In the genomic region with DNA sequence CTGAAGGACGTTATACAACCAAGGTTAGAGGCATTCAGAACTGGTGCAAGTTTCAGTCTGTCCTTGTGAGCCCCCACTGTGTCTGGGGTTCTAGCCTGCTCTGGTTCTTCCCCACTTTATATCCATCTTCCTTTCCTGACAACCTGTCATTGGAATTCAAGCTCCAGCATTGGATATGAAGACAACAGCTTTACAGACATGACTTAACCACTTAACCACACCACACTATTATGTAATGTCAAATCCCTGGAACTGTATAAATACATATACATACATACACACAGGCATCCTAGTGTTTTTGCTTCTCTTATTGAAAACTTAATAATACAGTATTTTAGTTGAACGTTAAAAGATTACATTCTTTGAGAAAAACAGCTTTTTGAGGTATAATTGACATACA, we compare ENCODE assay signal across 25 cellular contexts.
DNase-seq lines count a peak whose midpoint lies in the region; ATAC-seq and TF ChIP-seq lines count a peak whose summit lies in the region.
"Had no signal": no experiment of that assay in that cellular context is flagged by ENCODE, and none has a peak within 500 bp of the region (broad histone marks: within the 10 kb centered on the region; RNA-seq: fewer than 3 reads in every experiment).

No MANE protein-coding gene starts in this region.

- intact Hi-C loops in prostate gland (cut with DNase I), result no loop called here

- TF ChIP-seq CTCF in NB4 (IDR thresholded peaks at IDR 0.05; ENCODE audit: low read depth, low read length), result no peak
- no peak for TF ChIP-seq CTCF in epithelial cell of esophagus (IDR thresholded peaks at IDR 0.05; ENCODE audit: insufficient read depth, low read depth, low read length, missing control alignments)
- no peak for TF ChIP-seq CTCF in parathyroid adenoma (IDR thresholded peaks at IDR 0.05)
- TF ChIP-seq CTCF in prostate gland (IDR thresholded peaks at IDR 0.05), result no peak

- H3K27ac Mint-ChIP-seq in activated naive CD4-positive, alpha-beta T cell treated with anti-CD3 and anti-CD28 coated beads, Interleukin-2, amount 50 U/mL, for 72 hours, result no peak overlapping the region
- H3K27ac Mint-ChIP-seq: activated CD4-positive, alpha-beta T cell treated with anti-CD3 and anti-CD28 coated beads for 36 hours; activated naive CD4-positive, alpha-beta T cell treated with anti-CD3 and anti-CD28 coated beads for 36 hours; mesothelial cell of epicardium; nephron; stimulated activated effector memory CD8-positive, alpha-beta T cell treated with anti-CD3 and anti-CD28 coated beads, Interleukin-12 subunit alpha, Interleukin-12 subunit beta, amount 100 ng/mL, for 72 hours; T-helper 1 cell treated with Interleukin-12 subunit alpha and Interleukin-12 subunit beta and Interleukin-4 antibody, amounts not matched to agents 30 μg/mL and 1 μg/mL, for 36 hours had no signal

- peak overlapping the region; percentile 7 for H2AFZ ChIP-seq in parathyroid adenoma

- H3K9ac ChIP-seq in parathyroid adenoma, result no peak overlapping the region

- no peak overlapping the region for H3K4me2 ChIP-seq in parathyroid adenoma (ENCODE audit: low read length)

- DNase-seq in ELR (ENCODE audit: low read depth) (peak; percentile 9), NB4 (ENCODE audit: low read depth) (peak; percentile 32), epithelial cell of esophagus (ENCODE audit: low read depth) (peak; percentile 39), prostate gland (ENCODE audit: low spot score) (no peak)
- DNase-seq in activated naive CD4-positive, alpha-beta T cell treated with anti-CD3 and anti-CD28 coated beads, Interleukin-2, amount 50 U/mL, for 72 hours (ENCODE audit: low spot score in 2 of 2), result no peak
- DNase-seq: activated CD4-positive, alpha-beta T cell treated with anti-CD3 and anti-CD28 coated beads for 36 hours; activated naive CD4-positive, alpha-beta T cell treated with anti-CD3 and anti-CD28 coated beads for 36 hours; activated T-cell treated with anti-CD3 and anti-CD28 coated beads, Interleukin-2, amount 50 U/mL, for 48 hours; CD4-positive, alpha-beta memory T cell; effector CD8-positive, alpha-beta T cell; esophagus squamous epithelium; MM.1S; NCI-H1694 treated with DMSO at 0.1 percent for 48 hours; NCI-H748 treated with DMSO at 0.1 percent for 48 hours; SIG-M5; stimulated activated CD4-positive, alpha-beta T cell treated with anti-CD3 and anti-CD28 coated beads, Interleukin-1b, Interleukin-23, amount 100 ng/mL, for 48 hours; uterus had no signal

- H3K27me3 ChIP-seq in parathyroid adenoma (ENCODE audit: control insufficient read depth, insufficient read depth, low read length), result no peaks in the 10 kb centered on the region
- no peaks in the 10 kb centered on the region for H3K27me3 ChIP-seq in prostate gland (replicated peaks; ENCODE audit: insufficient read depth)
- H3K27me3 ChIP-seq: ascending aorta, esophagus squamous epithelium, uterus had no signal

- WGBS in prostate gland, result 93% methylated on average over 2 of the region's 2 CpGs

- no peaks in the 10 kb centered on the region for H3K79me2 ChIP-seq in parathyroid adenoma

- H3K4me3 ChIP-seq in NB4 (ENCODE audit: low read depth, low read length) (no peak overlapping the region), epithelial cell of esophagus (ENCODE audit: low read length) (no peak overlapping the region), parathyroid adenoma (ENCODE audit: low read depth, low read length) (no peak overlapping the region), prostate gland (no peak overlapping the region)
- H3K4me3 ChIP-seq: ascending aorta, esophagus squamous epithelium, uterus had no signal

- H3K9me3 ChIP-seq in parathyroid adenoma (ENCODE audit: control insufficient read depth, low read length) (no peaks in the 10 kb centered on the region), prostate gland (no peaks in the 10 kb centered on the region)
- H3K9me3 ChIP-seq: ascending aorta, esophagus squamous epithelium, uterus had no signal

- no peak for TF ChIP-seq POLR2A in NB4 (IDR thresholded peaks at IDR 0.05; ENCODE audit: extremely low read depth, insufficient read length)
- TF ChIP-seq POLR2A in prostate gland (IDR thresholded peaks at IDR 0.05), result no peak

- H3K4me1 ChIP-seq in parathyroid adenoma, result peaks cover 26% of the 10 kb centered on the region
- no peaks in the 10 kb centered on the region for H3K4me1 ChIP-seq in prostate gland (replicated peaks)
- H3K4me1 ChIP-seq: ascending aorta, uterus had no signal

- H3K36me3 ChIP-seq in parathyroid adenoma (ENCODE audit: control insufficient read depth, insufficient read depth, low read length), result no peaks in the 10 kb centered on the region
- H3K36me3 ChIP-seq in prostate gland, result no peaks in the 10 kb centered on the region
- H3K36me3 ChIP-seq: ascending aorta, esophagus squamous epithelium, uterus had no signal

- peaks cover 0 to 11% of the 10 kb centered on the region in 2 donors for H3K9me3 Mint-ChIP-seq in activated naive CD4-positive, alpha-beta T cell treated with anti-CD3 and anti-CD28 coated beads, Interleukin-2, amount 50 U/mL, for 72 hours
- H3K9me3 Mint-ChIP-seq: activated naive CD4-positive, alpha-beta T cell treated with anti-CD3 and anti-CD28 coated beads for 36 hours; nephron; stimulated activated effector memory CD8-positive, alpha-beta T cell treated with anti-CD3 and anti-CD28 coated beads, Interleukin-12 subunit alpha, Interleukin-12 subunit beta, amount 100 ng/mL, for 72 hours had no signal

- peaks cover 0 to 6% of the 10 kb centered on the region in 2 donors for H3K36me3 Mint-ChIP-seq in activated naive CD4-positive, alpha-beta T cell treated with anti-CD3 and anti-CD28 coated beads, Interleukin-2, amount 50 U/mL, for 72 hours
- H3K36me3 Mint-ChIP-seq: CD4-positive, alpha-beta memory T cell; mesothelial cell of epicardium; stimulated activated effector memory CD8-positive, alpha-beta T cell treated with anti-CD3 and anti-CD28 coated beads, Interleukin-12 subunit alpha, Interleukin-12 subunit beta, amount 100 ng/mL, for 72 hours had no signal

- no peak for ATAC-seq in activated naive CD4-positive, alpha-beta T cell treated with anti-CD3 and anti-CD28 coated beads, Interleukin-2, amount 50 U/mL, for 72 hours
- no peak for ATAC-seq in GM19324 (IDR thresholded peaks at IDR 0.05; ENCODE audit: low FRiP score, unreplicated experiment)
- ATAC-seq: activated CD4-positive, alpha-beta T cell treated with anti-CD3 and anti-CD28 coated beads for 36 hours; HCT116; stimulated activated effector memory CD8-positive, alpha-beta T cell treated with anti-CD3 and anti-CD28 coated beads, Interleukin-12 subunit alpha, Interleukin-12 subunit beta, amount 100 ng/mL, for 72 hours had no signal

- H3K27ac ChIP-seq in parathyroid adenoma (no peak overlapping the region), prostate gland (no peak overlapping the region)
- H3K27ac ChIP-seq: ascending aorta, uterus had no signal

Comparison
In these comparisons a context has a peak if more than half of its experiments do, and no peak if none do; other contexts are left out.
1. DNase-seq: peak in ELR (single experiment), NB4 (single experiment) and epithelial cell of esophagus (single experiment); none in prostate gland (single experiment) and activated naive CD4-positive, alpha-beta T cell treated with anti-CD3 and anti-CD28 coated beads, Interleukin-2, amount 50 U/mL, for 72 hours (0 of 2).